ENCODE assay signal across 10 cellular contexts in the genomic region with DNA sequence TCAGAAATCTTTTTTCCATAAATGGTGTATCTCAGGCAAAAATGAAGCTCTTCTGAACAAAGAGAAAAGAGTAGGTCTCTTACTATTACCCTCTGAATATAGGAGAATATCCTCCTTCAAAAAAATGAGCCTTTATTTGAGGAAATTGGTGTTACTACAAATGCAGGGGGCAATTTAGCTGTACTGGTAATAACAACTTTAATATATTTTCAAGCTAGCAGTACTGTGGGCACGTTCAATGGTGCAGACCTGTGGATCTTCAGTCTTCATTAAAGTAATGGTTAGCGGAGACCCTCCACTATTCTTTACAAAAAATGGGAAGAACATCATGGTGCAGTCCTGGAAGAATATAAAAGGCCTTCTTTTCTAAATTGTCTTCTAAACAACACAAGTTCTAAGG.
"Had no signal": no experiment of that assay in that cellular context is flagged by ENCODE, and none has a peak within 500 bp of the region (broad histone marks: within the 10 kb centered on the region; RNA-seq: fewer than 3 reads in every experiment).

No MANE protein-coding gene starts in this region.

- FAIRE-seq: H54 had no signal

- H3K4me3 ChIP-seq: GM23248, GM23338, HAP-1 had no signal

- ATAC-seq: GM23338, HCT116 had no signal

- H3K4me2 ChIP-seq: GM23338 had no signal

- H3K9me3 ChIP-seq: HAP-1 had no signal

- H3K9ac ChIP-seq: GM23248 had no signal

- H2AFZ ChIP-seq: GM23248, GM23338 had no signal

- H3K4me1 ChIP-seq: HAP-1 had no signal

- H3K27ac ChIP-seq: GM23248 had no signal

- H3K36me3 ChIP-seq: HAP-1 had no signal

- DNase-seq: GM23248, GOT3, H7, H9, HCEC 1CT, HFFc6 had no signal
